In genomic region chr6:168611691-168612090, GRCh38 we compare ENCODE assay signal across 23 cellular contexts.
"Had no signal": no experiment of that assay in that cellular context is flagged by ENCODE, and none has a peak within 500 bp of the region (broad histone marks: within the 10 kb centered on the region; RNA-seq: fewer than 3 reads in every experiment).

No MANE protein-coding gene starts in this region.

- H3K4me1 ChIP-seq: colonic mucosa, gastrocnemius medialis had no signal

- DNase-seq: colonic mucosa; cortex of kidney; dermis blood vessel endothelial cell; dorsolateral prefrontal cortex; effector CD4-positive, alpha-beta T cell; effector CD8-positive, alpha-beta T cell; effector memory CD4-positive, alpha-beta T cell; effector memory CD8-positive, alpha-beta T cell; endodermal cell; erythroblast; esophagus squamous epithelium; foreskin fibroblast; foreskin keratinocyte; foreskin melanocyte; gastrocnemius medialis; glutamatergic neuron; head of caudate nucleus; heart left ventricle had no signal

- H3K27ac ChIP-seq: colonic mucosa, coronary artery, dorsolateral prefrontal cortex, epithelial cell of prostate, esophagus muscularis mucosa, esophagus squamous epithelium, foreskin keratinocyte, gastrocnemius medialis, gastroesophageal sphincter, heart left ventricle had no signal

- H3K4me3 ChIP-seq: colonic mucosa, coronary artery, dorsolateral prefrontal cortex, esophagus muscularis mucosa, esophagus squamous epithelium, gastrocnemius medialis, gastroesophageal sphincter, heart left ventricle had no signal

- ATAC-seq: effector memory CD8-positive, alpha-beta T cell; esophagus mucosa; foreskin keratinocyte; gastrocnemius medialis; gastroesophageal sphincter; heart left ventricle had no signal

- H3K27me3 ChIP-seq: colonic mucosa, esophagus muscularis mucosa, esophagus squamous epithelium, foreskin keratinocyte, gastrocnemius medialis, gastroesophageal sphincter, heart left ventricle had no signal

- H3K36me3 ChIP-seq: colonic mucosa, esophagus squamous epithelium, gastrocnemius medialis had no signal

- H3K9me3 ChIP-seq: colonic mucosa, esophagus muscularis mucosa, esophagus squamous epithelium, gastrocnemius medialis, gastroesophageal sphincter, heart left ventricle had no signal
